In genomic region chr22:41775976-41776375, GRCh38 we compare ENCODE assay signal across 16 cellular contexts. TPM values are rescaled to one million over a fixed set of nuclear protein-coding genes. Genes with fewer than 3 reads are reported as not detected.
DNase-seq lines count a peak whose midpoint lies in the region; ATAC-seq, FAIRE-seq and TF ChIP-seq lines count a peak whose summit lies in the region.
"Had no signal": no experiment of that assay in that cellular context is flagged by ENCODE, and none has a peak within 500 bp of the region (broad histone marks: within the 10 kb centered on the region; RNA-seq: fewer than 3 reads in every experiment).

No MANE protein-coding gene starts in this region.

- H3K9me2 ChIP-seq in GM23338 (ENCODE audit: insufficient read depth) (no peaks in the 10 kb centered on the region), PC-9 (ENCODE audit: insufficient read depth) (no peaks in the 10 kb centered on the region)

- H3K4me3 Mint-ChIP-seq in GM23338: no peak overlapping the region
- H3K4me3 Mint-ChIP-seq: CD8-positive, alpha-beta memory T cell; IgD-negative memory B cell had no signal

- H3K9me3 Mint-ChIP-seq in GM23338: no peaks in the 10 kb centered on the region
- H3K9me3 Mint-ChIP-seq: CD8-positive, alpha-beta memory T cell; IgD-negative memory B cell had no signal

- peak overlapping the region; percentile 78; the same call in 1 of the 2 replicates for H2AFZ ChIP-seq in GM23338
- peak overlapping the region; percentile 59; the same call in 1 of the 2 replicates for H2AFZ ChIP-seq in PC-9

- H3K9me3 ChIP-seq in PC-9 (ENCODE audit: insufficient read depth, low read depth): no peaks in the 10 kb centered on the region
- H3K9me3 ChIP-seq in pancreas: no peaks in the 10 kb centered on the region
- H3K9me3 ChIP-seq: BLaER1, SJSA1 had no signal

- no peak for TF ChIP-seq CTCF in GM23338 (conservative IDR thresholded peaks at IDR 0.05; ENCODE audit: low read depth in 2 of 2)
- no peak for TF ChIP-seq CTCF in PC-9 (conservative IDR thresholded peaks at IDR 0.05)
- TF ChIP-seq CTCF in omental fat pad (IDR thresholded peaks at IDR 0.05): no peak
- TF ChIP-seq CTCF in pancreas (IDR thresholded peaks at IDR 0.05): no peak

- CTCF ChIA-PET in PC-9 (lab: Charles Lee): no interaction called here

- H3K27me3 Mint-ChIP-seq in GM23338 (ENCODE audit: insufficient read depth, low read depth, poor library complexity): peaks cover 10% of the 10 kb centered on the region
- H3K27me3 Mint-ChIP-seq: CD8-positive, alpha-beta memory T cell; IgD-negative memory B cell had no signal

- H3K27me3 ChIP-seq in GM23338 (ENCODE audit: insufficient read depth): no peaks in the 10 kb centered on the region
- no peaks in the 10 kb centered on the region for H3K27me3 ChIP-seq in PC-9 (ENCODE audit: insufficient read depth, low read depth)
- H3K27me3 ChIP-seq in pancreas: no peaks in the 10 kb centered on the region
- H3K27me3 ChIP-seq: BLaER1, SJSA1 had no signal

- POLR2A ChIA-PET in PC-9 (lab: Charles Lee; ENCODE audit: unreplicated experiment): interaction anchor here (0.5 to 0.6 kb wide), 3 partner anchors 72 to 994 kb away, joined by 3 to 4 read pairs (median 3); no protein-coding TSS in a partner anchor

- H3K4me3 ChIP-seq in GM23338 (no peak overlapping the region), PC-9 (no peak overlapping the region), pancreas (no peak overlapping the region)
- H3K4me3 ChIP-seq: BLaER1, SJSA1 had no signal

- ATAC-seq in GM23338 (no peak; the same call in 2 of the 3 replicates), omental fat pad (ENCODE audit: low FRiP score) (peak; percentile 19), pancreas (no peak)

- H3K4me2 ChIP-seq in GM23338: no peak overlapping the region
- peak overlapping the region; percentile 39 for H3K4me2 ChIP-seq in PC-9
- H3K4me2 ChIP-seq: BLaER1 had no signal

- FAIRE-seq in pancreas (lab: Jason Lieb, UNC): no peak
- FAIRE-seq: H54 had no signal

- H3K36me3 ChIP-seq in GM23338 (ENCODE audit: insufficient read depth) (no peaks in the 10 kb centered on the region), PC-9 (ENCODE audit: low read depth) (no peaks in the 10 kb centered on the region), pancreas (no peaks in the 10 kb centered on the region)
- H3K36me3 ChIP-seq: BLaER1, SJSA1 had no signal

- H3K79me2 ChIP-seq in GM23338 (replicated peaks; ENCODE audit: insufficient read depth) (no peaks in the 10 kb centered on the region), PC-9 (ENCODE audit: low read depth) (no peaks in the 10 kb centered on the region)

- no peaks in the 10 kb centered on the region; the same call in 1 of the 2 replicates for H3K4me1 ChIP-seq in GM23338 (ENCODE audit: insufficient read depth)
- peaks cover 35% of the 10 kb centered on the region for H3K4me1 ChIP-seq in PC-9 (replicated peaks; ENCODE audit: insufficient read depth)
- H3K4me1 ChIP-seq in pancreas: no peaks in the 10 kb centered on the region
- H3K4me1 ChIP-seq: SJSA1 had no signal

- H3K27ac ChIP-seq in GM23338 (ENCODE audit: low read depth) (no peak overlapping the region), PC-9 (no peak overlapping the region), pancreas (no peak overlapping the region)
- H3K27ac ChIP-seq: BLaER1, SJSA1 had no signal

- DNase-seq in GM23338 (ENCODE audit: low spot score): no peak
- peak; percentile 9 to 80 for DNase-seq in PC-9
- DNase-seq in glomerular visceral epithelial cell (ENCODE audit: extremely low spot score): peak; percentile 61
- no peak for DNase-seq in omental fat pad (ENCODE audit: low spot score)
- no peak for DNase-seq in HuH-7.5 (ENCODE audit: low spot score)
- no peak for DNase-seq in anterior cingulate cortex (lab: John Stamatoyannopoulos, UW)
- DNase-seq in pancreas: no peak
- no peak for DNase-seq in NCI-H2227 treated with DMSO at 0.1 percent for 48 hours (lab: John Stamatoyannopoulos, UW)
- DNase-seq: CD8-positive, alpha-beta memory T cell; NCI-H1436 treated with DMSO at 0.1 percent for 48 hours; NCI-H345; NCI-H526 treated with DMSO at 0.1 percent for 48 hours had no signal

- H3K4me1 Mint-ChIP-seq in GM23338: no peaks in the 10 kb centered on the region; the same call in 2 of the 3 replicates

- H3K36me3 Mint-ChIP-seq in GM23338 (ENCODE audit: low read depth): no peaks in the 10 kb centered on the region
- H3K36me3 Mint-ChIP-seq: IgD-negative memory B cell had no signal

- 63 to 77% methylated on average over 4 of the region's 4 CpGs for WGBS in pancreas, 2 donors

- BruUV-seq in PC-9 (replicated peaks; lab: Mats Ljungman, UMichigan): no TSS peak

- intact Hi-C loops in PC-9 (cut with micrococcal nuclease; ENCODE audit: unreplicated experiment): no loop called here
- intact Hi-C loops in pancreas (cut with DNase I): no loop called here

- H3K27ac Mint-ChIP-seq in GM23338: no peak overlapping the region

- no peaks in the 10 kb centered on the region for H4K20me1 ChIP-seq in GM23338 (replicated peaks; ENCODE audit: insufficient read depth)
- no peaks in the 10 kb centered on the region for H4K20me1 ChIP-seq in PC-9 (ENCODE audit: insufficient read depth)
- H4K20me1 ChIP-seq: BLaER1 had no signal

- H3F3A ChIP-seq in GM23338 (replicated peaks; ENCODE audit: low read depth) (no peaks in the 10 kb centered on the region), PC-9 (ENCODE audit: insufficient read depth, low read depth) (peaks cover 22% of the 10 kb centered on the region; the same call in 1 of the 2 replicates)

TF ChIP-seq in GM23338, 12 proteins besides CTCF, POLR2A, EP300 and RAD21:
- no peak for TF ChIP-seq ZNF331 (CRISPR knock-in tag; IDR thresholded peaks at IDR 0.05; ENCODE audit: low read depth)

RNA-seq across cellular contexts. Expression of gene CCDC134, which starts 24.5 kb away (rescaled TPM):
- 21.0 and 24.5 TPM in 2 replicates for total RNA-seq in GM23338 (2014; rRNA removed; shearing (Covaris generic))
- polyA plus RNA-seq in GM23338 (2016; fragmentation: Nextera tagmentation; extraction: Ambion mirVana) (2.7 and 4.2 TPM in 2 replicates), pancreas (1 to 10 TPM; 1.9 to 2.0 TPM)
- total RNA-seq in PC-9 (2021) (29.0 and 33.3 TPM in 2 replicates), omental fat pad (1 to 10 TPM; 1.6 to 3.5 (median 3.4) TPM), pancreas (1 to 10 TPM; 2.9 to 7.6 (median 4.9) TPM)

RNA-seq across cellular contexts. Expression of gene SREBF2, which starts 56.9 kb away (rescaled TPM):
- total RNA-seq in GM23338 (2014; rRNA removed; shearing (Covaris generic)): 147 and 163 TPM in 2 replicates
- 48.7 and 49.8 TPM in 2 replicates for polyA plus RNA-seq in GM23338 (2016; fragmentation: Nextera tagmentation; extraction: Ambion mirVana)
- 163 and 196 TPM in 2 replicates for total RNA-seq in PC-9 (2021)
- 10 to 100 TPM; 26.3 to 63.5 (median 33.8) TPM for total RNA-seq in omental fat pad
- 10 to 100 TPM; 28.2 to 44.8 (median 34.3) TPM for total RNA-seq in pancreas
- polyA plus RNA-seq in pancreas: 10 to 100 TPM; 32.7 to 37.3 TPM

Comparison
In these comparisons a context has a peak if more than half of its experiments do, and no peak if none do; other contexts are left out.
1. DNase-seq: peak in PC-9 (2 of 2) and glomerular visceral epithelial cell (single experiment); none in GM23338 (single experiment), omental fat pad (single experiment), HuH-7.5 (single experiment), anterior cingulate cortex (0 of 58), pancreas (0 of 6) and NCI-H2227 treated with DMSO at 0.1 percent for 48 hours (single experiment).